ENCODE assay signal across 8 cellular contexts in genomic region chr19:9538183-9539058, GRCh38. TPM values are rescaled to one million over a fixed set of nuclear protein-coding genes. Genes with fewer than 3 reads are reported as not detected.
DNase-seq lines count a peak whose midpoint lies in the region; ATAC-seq, FAIRE-seq and TF ChIP-seq lines count a peak whose summit lies in the region.

Gene ZNF426, minus strand, starts transcription at chr19:9538645. Its CDS starts 2,413 bp downstream, at chr19:9536232.

- no peaks in the 10 kb centered on the region for H3K9me2 ChIP-seq in OCI-LY7 (ENCODE audit: insufficient read depth, low read length)

- peak within 1 kb of the TSS; percentile 79 for H2AFZ ChIP-seq in OCI-LY7 (ENCODE audit: low read length)

- H3K27ac ChIP-seq in A549 (peak within 1 kb of the TSS; percentile 60 to 76), OCI-LY7 (ENCODE audit: low read depth, low read length, poor library complexity, severe bottlenecking) (peak within 1 kb of the TSS; percentile 52), epithelial cell of prostate (peak within 1 kb of the TSS; percentile 91)

- H3K4me1 ChIP-seq in A549: no peaks in the 10 kb centered on the region
- no peaks in the 10 kb centered on the region for H3K4me1 ChIP-seq in OCI-LY7 (ENCODE audit: insufficient read depth, low read length, poor library complexity, severe bottlenecking)
- H3K4me1 ChIP-seq in mononuclear cell (ENCODE audit: insufficient read depth, low read length): peaks cover 17% of the 10 kb centered on the region

- BruUV-seq in OCI-LY7 (replicated peaks; lab: Mats Ljungman, UMichigan): TSS peak; percentile 90

- no peak for TF ChIP-seq POLR2A in A549 (IDR thresholded peaks at IDR 0.05; ENCODE audit: low read length)

- TF ChIP-seq RAD21 in A549 (conservative IDR thresholded peaks at IDR 0.05 in 1 of 2, IDR thresholded peaks at IDR 0.05 in 1 of 2): no peak

- WGBS in A549 (ENCODE audit: missing lambda C conversion rate): 18% methylated on average over 41 of the region's 49 CpGs

- H3K4me2 ChIP-seq in A549 (peak within 1 kb of the TSS; percentile 51; the same call in 2 of the 3 replicates), OCI-LY7 (ENCODE audit: low read length) (peak within 1 kb of the TSS; percentile 60)

- H3K4me3 ChIP-seq in A549 (peak within 1 kb of the TSS; percentile 51), OCI-LY7 (ENCODE audit: low read depth, low read length, poor library complexity, severe bottlenecking) (peak within 1 kb of the TSS; percentile 84), mononuclear cell (ENCODE audit: low read length) (peak within 1 kb of the TSS; percentile 82)

- peaks cover 28% of the 10 kb centered on the region for H3K36me3 ChIP-seq in OCI-LY7 (ENCODE audit: insufficient read depth, low read length)

- peaks cover 29% of the 10 kb centered on the region for H3K9me3 ChIP-seq in A549
- H3K9me3 ChIP-seq in OCI-LY7 (ENCODE audit: low read length): 0 out of 2 replicates have a peak, but pooled peaks cover 9% of the 10 kb centered on the region
- peaks cover 5% of the 10 kb centered on the region for H3K9me3 ChIP-seq in mononuclear cell (ENCODE audit: low read depth, low read length)

- peaks cover 15% of the 10 kb centered on the region; the same call in 1 of the 2 replicates for H3K79me2 ChIP-seq in OCI-LY7 (ENCODE audit: insufficient read depth, low read depth, low read length)

- no peaks in the 10 kb centered on the region for H4K20me1 ChIP-seq in OCI-LY7 (ENCODE audit: insufficient read depth, low read length)

- H3K27me3 ChIP-seq in mononuclear cell (ENCODE audit: insufficient read depth, low read length): no peaks in the 10 kb centered on the region

- DNase-seq in A549 (ENCODE audit: low read depth in 1 of 2, low spot score in 1 of 2) (peak; percentile 20 to 82), HT-29 (ENCODE audit: low spot score) (peak; percentile 68), OCI-LY7 (ENCODE audit: low spot score) (peak; percentile 80), activated T-cell treated with anti-CD3 and anti-CD28 coated beads for 48 hours (ENCODE audit: low read depth) (peak; percentile 80), epithelial cell of prostate (ENCODE audit: low read depth, low spot score) (peak; percentile 59)
- peak; percentile 62 to 72 for DNase-seq in stimulated activated CD8-positive, alpha-beta memory T cell treated with anti-CD3 and anti-CD28 coated beads, Interleukin-2, amount 100 ng/mL, for 1 hour (ENCODE audit: low read depth in 2 of 2)

- TF ChIP-seq CTCF in A549 (IDR thresholded peaks at IDR 0.05) (no peak), OCI-LY7 (conservative IDR thresholded peaks at IDR 0.05; ENCODE audit: low read length) (no peak)

- no peak for FAIRE-seq in A549 (lab: Jason Lieb, UNC)

- POLR2A ChIA-PET in A549 (lab: Yijun Ruan, JAX): no interaction called here
- POLR2A ChIA-PET in OCI-LY7 (lab: Charles Lee): no interaction called here

- ATAC-seq in A549 (peak; percentile 84 to 85), GM18870 (IDR thresholded peaks at IDR 0.05; ENCODE audit: unreplicated experiment) (peak; percentile 47)

- intact Hi-C loops in OCI-LY7 (cut with micrococcal nuclease; ENCODE audit: unreplicated experiment): no loop called here

- CTCF ChIA-PET in A549 (lab: Yijun Ruan, JAX): no interaction called here
- CTCF ChIA-PET in OCI-LY7 (lab: Charles Lee; ENCODE audit: unreplicated experiment): no interaction called here

- no peak for TF ChIP-seq EP300 in A549 (IDR thresholded peaks at IDR 0.05)

TF ChIP-seq in A549, 52 proteins besides CTCF, POLR2A, EP300 and RAD21:
- TF ChIP-seq MAX (IDR thresholded peaks at IDR 0.05): peak; percentile 40; the same call in 1 of the 2 replicates
- no peak for TF ChIP-seq NPAS2 (CRISPR knock-in tag; IDR thresholded peaks at IDR 0.05; ENCODE audit: borderline replicate concordance)

RNA-seq across cellular contexts. Expression of gene ZNF426, which starts in this region (rescaled TPM):
- polyA plus RNA-seq in A549 (2011; rRNA removed) (2.7 and 3.0 TPM in 2 replicates), A549 (2017; fragmentation: RNase III; extraction: RNeasy Plus Mini Kit Qiagen cat#74134 plus additional on column Dnase treatment) (0.88 to 1.5 TPM (median 0.99 TPM) in 3 replicates)
- polyA plus RNA-seq in A549 (2012; cell fraction: cytosol; rRNA removed): 0.45 and 0.52 TPM in 2 replicates
- polyA plus RNA-seq in A549 (2012; cell fraction: nucleus; rRNA removed): 0.29 and 0.31 TPM in 2 replicates
- polyA minus RNA-seq in A549 (2011; rRNA and poly(A)+ RNA removed): 2.8 and 6.0 TPM in 2 replicates
- total RNA-seq in HT-29 (2014; rRNA removed; shearing (Covaris generic)): 1.4 and 2.3 TPM in 2 replicates
- total RNA-seq in OCI-LY7 (2014; rRNA removed; shearing (Covaris generic)): 7.0 and 8.5 TPM in 2 replicates
- total RNA-seq in OCI-LY7 (2022) (8.0 and 8.9 TPM in 2 replicates), mononuclear cell (16.7 TPM)

Comparison
In these comparisons a context has a peak if more than half of its experiments do, and no peak if none do; other contexts are left out.
1. Peak in every context shown above with its lines: DNase-seq, ATAC-seq, H3K4me3 ChIP-seq and H3K27ac ChIP-seq.